In genomic region chr15:28380053-28380452, GRCh38 we compare ENCODE assay signal across 16 cellular contexts. TPM values are rescaled to one million over a fixed set of nuclear protein-coding genes. Genes with fewer than 3 reads are reported as not detected.
DNase-seq lines count a peak whose midpoint lies in the region; ATAC-seq and TF ChIP-seq lines count a peak whose summit lies in the region.
"Not testable (repeated sequence)": the region's sequence is repeated elsewhere in the genome, so short reads cannot be mapped to it uniquely, and the experiment has no call there.
"Had no signal": no experiment of that assay in that cellular context is flagged by ENCODE, and none has a peak within 500 bp of the region (broad histone marks: within the 10 kb centered on the region; RNA-seq: fewer than 3 reads in every experiment).

No MANE protein-coding gene starts in this region.

- not testable (repeated sequence) for H3K79me2 ChIP-seq in DND-41 (ENCODE audit: insufficient read depth, low read length)

- not testable (repeated sequence) for H3K9ac ChIP-seq in DND-41 (ENCODE audit: low read depth, low read length)

- H3K27me3 Mint-ChIP-seq in T-helper 2 cell treated with Interferon-gamma antibody and Interleukin-4, amounts not matched to agents 5 μg/mL and 100 μg/mL, for 36 hours (ENCODE audit: low read depth); activated CD4-positive, alpha-beta T cell treated with anti-CD3 and anti-CD28 coated beads, Interleukin-2, amount 10 ng/mL, durations not matched to agents 7 days and 5 days; activated CD4-positive, alpha-beta memory T cell treated with anti-CD3 and anti-CD28 coated beads, Interleukin-2, amount 10 ng/mL, durations not matched to agents 7 days and 5 days; activated CD8-positive, alpha-beta T cell treated with anti-CD3 and anti-CD28 coated beads, Interleukin-2, amount 10 ng/mL, durations not matched to agents 7 days and 5 days (ENCODE audit: low read depth); activated naive CD4-positive, alpha-beta T cell treated with anti-CD3 and anti-CD28 coated beads for 36 hours (ENCODE audit: low read depth); activated naive CD8-positive, alpha-beta T cell treated with anti-CD3 and anti-CD28 coated beads, Interleukin-2, amount 10 ng/mL, durations not matched to agents 7 days and 5 days: not testable (repeated sequence)

- not testable (repeated sequence) for H3K27me3 ChIP-seq in DND-41 (ENCODE audit: insufficient read depth, low read length, poor library complexity)

- H3K4me2 ChIP-seq in DND-41 (ENCODE audit: insufficient read depth, low read length) = not testable (repeated sequence)

- CTCF ChIA-PET in activated CD4-positive, alpha-beta T cell treated with anti-CD3 and anti-CD28 coated beads, Interleukin-2, amount 10 ng/mL, durations not matched to agents 7 days and 5 days (lab: Charles Lee); activated CD4-positive, alpha-beta memory T cell treated with anti-CD3 and anti-CD28 coated beads, Interleukin-2, amount 10 ng/mL, durations not matched to agents 7 days and 5 days (lab: Charles Lee); activated CD8-positive, alpha-beta T cell treated with anti-CD3 and anti-CD28 coated beads, Interleukin-2, amount 10 ng/mL, durations not matched to agents 7 days and 5 days (lab: Charles Lee); activated naive CD4-positive, alpha-beta T cell treated with anti-CD3 and anti-CD28 coated beads for 36 hours (lab: Charles Lee): not testable (repeated sequence)

- peak; percentile 9 for DNase-seq in DND-41
- DNase-seq in T-helper 2 cell treated with Interferon-gamma antibody and Interleukin-4, amounts not matched to agents 5 μg/mL and 100 μg/mL, for 36 hours (ENCODE audit: low spot score) = peak; percentile 3
- DNase-seq in activated CD4-positive, alpha-beta T cell treated with anti-CD3 and anti-CD28 coated beads, Interleukin-2, amount 10 ng/mL, durations not matched to agents 7 days and 5 days = peak; percentile 21
- DNase-seq in activated CD4-positive, alpha-beta memory T cell treated with anti-CD3 and anti-CD28 coated beads, Interleukin-2, amount 10 ng/mL, durations not matched to agents 7 days and 5 days = peak; percentile 37
- peak; percentile 61 for DNase-seq in activated CD8-positive, alpha-beta T cell treated with anti-CD3 and anti-CD28 coated beads, Interleukin-2, amount 10 ng/mL, durations not matched to agents 7 days and 5 days
- DNase-seq in activated naive CD4-positive, alpha-beta T cell treated with anti-CD3 and anti-CD28 coated beads for 36 hours = peak; percentile 13
- DNase-seq in activated naive CD8-positive, alpha-beta T cell treated with anti-CD3 and anti-CD28 coated beads, Interleukin-2, amount 10 ng/mL, durations not matched to agents 7 days and 5 days = peak; percentile 23

- not testable (repeated sequence) for H3K36me3 Mint-ChIP-seq in T-helper 2 cell treated with Interferon-gamma antibody and Interleukin-4, amounts not matched to agents 5 μg/mL and 100 μg/mL, for 36 hours (ENCODE audit: low read depth); activated CD4-positive, alpha-beta T cell treated with anti-CD3 and anti-CD28 coated beads, Interleukin-2, amount 10 ng/mL, durations not matched to agents 7 days and 5 days (ENCODE audit: low read depth); activated CD4-positive, alpha-beta memory T cell treated with anti-CD3 and anti-CD28 coated beads, Interleukin-2, amount 10 ng/mL, durations not matched to agents 7 days and 5 days (ENCODE audit: low read depth); activated CD8-positive, alpha-beta T cell treated with anti-CD3 and anti-CD28 coated beads, Interleukin-2, amount 10 ng/mL, durations not matched to agents 7 days and 5 days (ENCODE audit: low read depth); activated naive CD4-positive, alpha-beta T cell treated with anti-CD3 and anti-CD28 coated beads for 36 hours (ENCODE audit: low read depth); activated naive CD8-positive, alpha-beta T cell treated with anti-CD3 and anti-CD28 coated beads, Interleukin-2, amount 10 ng/mL, durations not matched to agents 7 days and 5 days

- H3K4me3 ChIP-seq in DND-41 (ENCODE audit: low read depth in 1 of 2, low read length in 2 of 2) = not testable (repeated sequence)

- not testable (repeated sequence) for H3K4me3 Mint-ChIP-seq in T-helper 2 cell treated with Interferon-gamma antibody and Interleukin-4, amounts not matched to agents 5 μg/mL and 100 μg/mL, for 36 hours; activated CD4-positive, alpha-beta T cell treated with anti-CD3 and anti-CD28 coated beads, Interleukin-2, amount 10 ng/mL, durations not matched to agents 7 days and 5 days; activated CD4-positive, alpha-beta memory T cell treated with anti-CD3 and anti-CD28 coated beads, Interleukin-2, amount 10 ng/mL, durations not matched to agents 7 days and 5 days; activated CD8-positive, alpha-beta T cell treated with anti-CD3 and anti-CD28 coated beads, Interleukin-2, amount 10 ng/mL, durations not matched to agents 7 days and 5 days; activated naive CD4-positive, alpha-beta T cell treated with anti-CD3 and anti-CD28 coated beads for 36 hours; activated naive CD8-positive, alpha-beta T cell treated with anti-CD3 and anti-CD28 coated beads, Interleukin-2, amount 10 ng/mL, durations not matched to agents 7 days and 5 days

- H3K36me3 ChIP-seq in DND-41 (ENCODE audit: insufficient read depth, low read length) = not testable (repeated sequence)

- not testable (repeated sequence) for H3K27ac Mint-ChIP-seq in T-helper 2 cell treated with Interferon-gamma antibody and Interleukin-4, amounts not matched to agents 5 μg/mL and 100 μg/mL, for 36 hours; activated CD4-positive, alpha-beta T cell treated with anti-CD3 and anti-CD28 coated beads, Interleukin-2, amount 10 ng/mL, durations not matched to agents 7 days and 5 days; activated CD4-positive, alpha-beta memory T cell treated with anti-CD3 and anti-CD28 coated beads, Interleukin-2, amount 10 ng/mL, durations not matched to agents 7 days and 5 days; activated CD8-positive, alpha-beta T cell treated with anti-CD3 and anti-CD28 coated beads, Interleukin-2, amount 10 ng/mL, durations not matched to agents 7 days and 5 days; activated naive CD4-positive, alpha-beta T cell treated with anti-CD3 and anti-CD28 coated beads for 36 hours; activated naive CD8-positive, alpha-beta T cell treated with anti-CD3 and anti-CD28 coated beads, Interleukin-2, amount 10 ng/mL, durations not matched to agents 7 days and 5 days

- H2AFZ ChIP-seq in DND-41 (ENCODE audit: low read depth, low read length) = not testable (repeated sequence)

- POLR2A ChIA-PET in activated CD4-positive, alpha-beta T cell treated with anti-CD3 and anti-CD28 coated beads, Interleukin-2, amount 10 ng/mL, durations not matched to agents 7 days and 5 days (lab: Charles Lee); activated CD4-positive, alpha-beta memory T cell treated with anti-CD3 and anti-CD28 coated beads, Interleukin-2, amount 10 ng/mL, durations not matched to agents 7 days and 5 days (lab: Charles Lee); activated CD8-positive, alpha-beta T cell treated with anti-CD3 and anti-CD28 coated beads, Interleukin-2, amount 10 ng/mL, durations not matched to agents 7 days and 5 days (lab: Charles Lee); activated naive CD8-positive, alpha-beta T cell treated with anti-CD3 and anti-CD28 coated beads, Interleukin-2, amount 10 ng/mL, durations not matched to agents 7 days and 5 days (lab: Charles Lee): not testable (repeated sequence)

- intact Hi-C loops in activated naive CD4-positive, alpha-beta T cell treated with anti-CD3 and anti-CD28 coated beads for 36 hours (cut with micrococcal nuclease) = not testable (repeated sequence)

- H3K4me1 ChIP-seq in DND-41 (ENCODE audit: insufficient read depth, low read length) = not testable (repeated sequence)

- H3K9me3 Mint-ChIP-seq in T-helper 2 cell treated with Interferon-gamma antibody and Interleukin-4, amounts not matched to agents 5 μg/mL and 100 μg/mL, for 36 hours; activated CD4-positive, alpha-beta T cell treated with anti-CD3 and anti-CD28 coated beads, Interleukin-2, amount 10 ng/mL, durations not matched to agents 7 days and 5 days; activated CD4-positive, alpha-beta memory T cell treated with anti-CD3 and anti-CD28 coated beads, Interleukin-2, amount 10 ng/mL, durations not matched to agents 7 days and 5 days; activated CD8-positive, alpha-beta T cell treated with anti-CD3 and anti-CD28 coated beads, Interleukin-2, amount 10 ng/mL, durations not matched to agents 7 days and 5 days (ENCODE audit: insufficient read depth); activated naive CD4-positive, alpha-beta T cell treated with anti-CD3 and anti-CD28 coated beads for 36 hours; activated naive CD8-positive, alpha-beta T cell treated with anti-CD3 and anti-CD28 coated beads, Interleukin-2, amount 10 ng/mL, durations not matched to agents 7 days and 5 days: not testable (repeated sequence)

- not testable (repeated sequence) for H3K4me1 Mint-ChIP-seq in T-helper 2 cell treated with Interferon-gamma antibody and Interleukin-4, amounts not matched to agents 5 μg/mL and 100 μg/mL, for 36 hours (ENCODE audit: low read depth); activated CD4-positive, alpha-beta T cell treated with anti-CD3 and anti-CD28 coated beads, Interleukin-2, amount 10 ng/mL, durations not matched to agents 7 days and 5 days; activated CD4-positive, alpha-beta memory T cell treated with anti-CD3 and anti-CD28 coated beads, Interleukin-2, amount 10 ng/mL, durations not matched to agents 7 days and 5 days; activated CD8-positive, alpha-beta T cell treated with anti-CD3 and anti-CD28 coated beads, Interleukin-2, amount 10 ng/mL, durations not matched to agents 7 days and 5 days (ENCODE audit: low read depth); activated naive CD4-positive, alpha-beta T cell treated with anti-CD3 and anti-CD28 coated beads for 36 hours (ENCODE audit: low read depth); activated naive CD8-positive, alpha-beta T cell treated with anti-CD3 and anti-CD28 coated beads, Interleukin-2, amount 10 ng/mL, durations not matched to agents 7 days and 5 days

- not testable (repeated sequence) for H3K27ac ChIP-seq in DND-41 (ENCODE audit: low read length)

- H3K9me3 ChIP-seq in DND-41 (ENCODE audit: insufficient read depth, low read length, severe bottlenecking) = not testable (repeated sequence)

- not testable (repeated sequence) for TF ChIP-seq CTCF in DND-41 (IDR thresholded peaks at IDR 0.05; ENCODE audit: borderline replicate concordance, extremely low read depth, low read length, poor library complexity, severe bottlenecking)

- H4K20me1 ChIP-seq in DND-41 (ENCODE audit: insufficient read depth, low read length) = not testable (repeated sequence)

- ATAC-seq in DND-41 (ENCODE audit: insufficient read depth, low read depth); activated CD8-positive, alpha-beta T cell treated with anti-CD3 and anti-CD28 coated beads, Interleukin-2, amount 10 ng/mL, durations not matched to agents 7 days and 5 days; activated naive CD8-positive, alpha-beta T cell treated with anti-CD3 and anti-CD28 coated beads, Interleukin-2, amount 10 ng/mL, durations not matched to agents 7 days and 5 days (ENCODE audit: low read depth): not testable (repeated sequence)

RNA-seq across cellular contexts. Expression of gene GOLGA8F, which starts 1.6 kb away (rescaled TPM):
- total RNA-seq in activated CD4-positive, alpha-beta T cell treated with anti-CD3 and anti-CD28 coated beads, Interleukin-2, amount 10 ng/mL, durations not matched to agents 7 days and 5 days = not detected
- not detected for total RNA-seq in activated CD4-positive, alpha-beta memory T cell treated with anti-CD3 and anti-CD28 coated beads, Interleukin-2, amount 10 ng/mL, durations not matched to agents 7 days and 5 days
- not detected for total RNA-seq in activated CD8-positive, alpha-beta T cell treated with anti-CD3 and anti-CD28 coated beads, Interleukin-2, amount 10 ng/mL, durations not matched to agents 7 days and 5 days
- total RNA-seq in activated naive CD4-positive, alpha-beta T cell treated with anti-CD3 and anti-CD28 coated beads for 36 hours = not detected
- not detected for total RNA-seq in activated naive CD8-positive, alpha-beta T cell treated with anti-CD3 and anti-CD28 coated beads, Interleukin-2, amount 10 ng/mL, durations not matched to agents 7 days and 5 days
- total RNA-seq: A172; B cell; Caco-2; Calu3; CD4-positive, alpha-beta T cell; CD8-positive, alpha-beta T cell; Daoy; G401; GM12878 had no signal

RNA-seq across cellular contexts. Expression of gene GOLGA6L24, which starts 22.2 kb away (rescaled TPM):
- total RNA-seq in activated CD4-positive, alpha-beta T cell treated with anti-CD3 and anti-CD28 coated beads, Interleukin-2, amount 10 ng/mL, durations not matched to agents 7 days and 5 days = not detected
- not detected for total RNA-seq in activated CD4-positive, alpha-beta memory T cell treated with anti-CD3 and anti-CD28 coated beads, Interleukin-2, amount 10 ng/mL, durations not matched to agents 7 days and 5 days
- not detected for total RNA-seq in activated CD8-positive, alpha-beta T cell treated with anti-CD3 and anti-CD28 coated beads, Interleukin-2, amount 10 ng/mL, durations not matched to agents 7 days and 5 days
- not detected for total RNA-seq in activated naive CD4-positive, alpha-beta T cell treated with anti-CD3 and anti-CD28 coated beads for 36 hours
- not detected for total RNA-seq in activated naive CD8-positive, alpha-beta T cell treated with anti-CD3 and anti-CD28 coated beads, Interleukin-2, amount 10 ng/mL, durations not matched to agents 7 days and 5 days
- total RNA-seq: A172; B cell; Caco-2; Calu3; CD4-positive, alpha-beta T cell; CD8-positive, alpha-beta T cell; Daoy; G401; GM12878 had no signal

RNA-seq across cellular contexts. Expression of gene HERC2, which starts 58.1 kb away (rescaled TPM):
- 10 to 100 TPM; 47.8 to 48.2 TPM for total RNA-seq in activated CD4-positive, alpha-beta T cell treated with anti-CD3 and anti-CD28 coated beads, Interleukin-2, amount 10 ng/mL, durations not matched to agents 7 days and 5 days
- total RNA-seq in activated CD4-positive, alpha-beta memory T cell treated with anti-CD3 and anti-CD28 coated beads, Interleukin-2, amount 10 ng/mL, durations not matched to agents 7 days and 5 days = 10 to 100 TPM; 30.2 to 33.7 TPM
- total RNA-seq in activated CD8-positive, alpha-beta T cell treated with anti-CD3 and anti-CD28 coated beads, Interleukin-2, amount 10 ng/mL, durations not matched to agents 7 days and 5 days = 10 to 100 TPM; 42.6 to 44.7 TPM
- total RNA-seq in activated naive CD4-positive, alpha-beta T cell treated with anti-CD3 and anti-CD28 coated beads for 36 hours = 10 to 100 TPM; 26.6 to 31.6 TPM
- total RNA-seq in activated naive CD8-positive, alpha-beta T cell treated with anti-CD3 and anti-CD28 coated beads, Interleukin-2, amount 10 ng/mL, durations not matched to agents 7 days and 5 days = 10 to 100 TPM; 43.0 to 47.0 TPM

Comparison
In these comparisons a context has a peak if more than half of its experiments do, and no peak if none do; other contexts are left out.
1. DNase-seq: peak in every context shown above with its lines; median percentile 61 in activated CD8-positive, alpha-beta T cell treated with anti-CD3 and anti-CD28 coated beads, Interleukin-2, amount 10 ng/mL, durations not matched to agents 7 days and 5 days; 37 in activated CD4-positive, alpha-beta memory T cell treated with anti-CD3 and anti-CD28 coated beads, Interleukin-2, amount 10 ng/mL, durations not matched to agents 7 days and 5 days; 23 in activated naive CD8-positive, alpha-beta T cell treated with anti-CD3 and anti-CD28 coated beads, Interleukin-2, amount 10 ng/mL, durations not matched to agents 7 days and 5 days; 21 in activated CD4-positive, alpha-beta T cell treated with anti-CD3 and anti-CD28 coated beads, Interleukin-2, amount 10 ng/mL, durations not matched to agents 7 days and 5 days; 13 in activated naive CD4-positive, alpha-beta T cell treated with anti-CD3 and anti-CD28 coated beads for 36 hours; 9 in DND-41; 3 in T-helper 2 cell treated with Interferon-gamma antibody and Interleukin-4, amounts not matched to agents 5 μg/mL and 100 μg/mL, for 36 hours.